Comparison of ENCODE assay signal across 19 cellular contexts in the genomic region with DNA sequence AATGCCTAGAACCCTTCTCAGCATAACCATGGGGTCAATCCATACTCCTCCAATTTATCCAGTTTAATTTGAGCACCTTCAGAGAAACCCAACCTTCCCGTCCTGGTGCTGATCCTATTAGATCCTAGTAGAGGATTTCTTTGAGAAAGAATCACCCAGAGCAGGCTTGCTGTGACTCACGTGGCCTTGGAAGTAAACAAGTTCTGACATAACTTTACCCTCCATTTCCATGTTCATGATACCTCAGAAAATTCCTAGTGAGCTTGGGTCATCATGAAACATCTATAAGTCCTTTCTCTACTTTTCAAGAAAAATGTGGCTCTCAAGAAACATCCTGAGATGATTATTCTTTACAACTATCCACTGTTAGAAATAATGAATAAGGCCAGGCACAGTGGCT.
"Had no signal": no experiment of that assay in that cellular context is flagged by ENCODE, and none has a peak within 500 bp of the region (broad histone marks: within the 10 kb centered on the region; RNA-seq: fewer than 3 reads in every experiment).

No MANE protein-coding gene starts in this region.

- ATAC-seq: mucosa of descending colon; naive thymus-derived CD8-positive, alpha-beta T cell had no signal

- H3K4me3 Mint-ChIP-seq: activated CD4-positive, alpha-beta T cell treated with anti-CD3 and anti-CD28 coated beads, Interleukin-2, amount 10 ng/mL, durations not matched to agents 7 days and 5 days; activated naive CD4-positive, alpha-beta T cell treated with anti-CD3 and anti-CD28 coated beads for 36 hours; activated T-helper 17 cell treated with anti-CD3 and anti-CD28 coated beads, Interleukin-2, amount 50 U/mL, for 72 hours; immature natural killer cell; naive thymus-derived CD8-positive, alpha-beta T cell; stimulated activated effector memory CD8-positive, alpha-beta T cell treated with anti-CD3 and anti-CD28 coated beads, Interleukin-12 subunit alpha, Interleukin-12 subunit beta, amount 100 ng/mL, for 72 hours had no signal

- H3K4me1 Mint-ChIP-seq: activated T-helper 17 cell treated with anti-CD3 and anti-CD28 coated beads, Interleukin-2, amount 50 U/mL, for 72 hours; immature natural killer cell; naive thymus-derived CD8-positive, alpha-beta T cell; stimulated activated effector memory CD8-positive, alpha-beta T cell treated with anti-CD3 and anti-CD28 coated beads, Interleukin-12 subunit alpha, Interleukin-12 subunit beta, amount 100 ng/mL, for 72 hours had no signal

- H3K27ac Mint-ChIP-seq: activated CD4-positive, alpha-beta T cell treated with anti-CD3 and anti-CD28 coated beads, Interleukin-2, amount 10 ng/mL, durations not matched to agents 7 days and 5 days; activated naive CD4-positive, alpha-beta T cell treated with anti-CD3 and anti-CD28 coated beads for 36 hours; activated T-helper 17 cell treated with anti-CD3 and anti-CD28 coated beads, Interleukin-2, amount 50 U/mL, for 72 hours; immature natural killer cell; naive thymus-derived CD8-positive, alpha-beta T cell; stimulated activated effector memory CD8-positive, alpha-beta T cell treated with anti-CD3 and anti-CD28 coated beads, Interleukin-12 subunit alpha, Interleukin-12 subunit beta, amount 100 ng/mL, for 72 hours had no signal

- H3K4me1 ChIP-seq: right atrium auricular region, tibial artery, uterus had no signal

- H3K36me3 Mint-ChIP-seq: immature natural killer cell; stimulated activated effector memory CD8-positive, alpha-beta T cell treated with anti-CD3 and anti-CD28 coated beads, Interleukin-12 subunit alpha, Interleukin-12 subunit beta, amount 100 ng/mL, for 72 hours had no signal

- H3K27me3 ChIP-seq: right atrium auricular region, tibial artery, uterus had no signal

- H3K9me3 Mint-ChIP-seq: activated naive CD4-positive, alpha-beta T cell treated with anti-CD3 and anti-CD28 coated beads for 36 hours; activated T-helper 17 cell treated with anti-CD3 and anti-CD28 coated beads, Interleukin-2, amount 50 U/mL, for 72 hours; stimulated activated effector memory CD8-positive, alpha-beta T cell treated with anti-CD3 and anti-CD28 coated beads, Interleukin-12 subunit alpha, Interleukin-12 subunit beta, amount 100 ng/mL, for 72 hours had no signal

- H3K36me3 ChIP-seq: neutrophil, right atrium auricular region, tibial artery, uterus had no signal

- DNase-seq: activated CD4-positive, alpha-beta T cell treated with anti-CD3 and anti-CD28 coated beads, Interleukin-2, amount 10 ng/mL, durations not matched to agents 7 days and 5 days; activated CD4-positive, CD25-positive, alpha-beta regulatory T cell; activated CD8-positive, alpha-beta memory T cell treated with anti-CD3 and anti-CD28 coated beads for 24 hours; activated naive CD4-positive, alpha-beta T cell treated with anti-CD3 and anti-CD28 coated beads for 36 hours; activated T-cell treated with anti-CD3 and anti-CD28 coated beads for 4 hours; central memory CD4-positive, alpha-beta T cell; cortex of kidney; effector CD8-positive, alpha-beta T cell; immature natural killer cell; mucosa of descending colon; naive thymus-derived CD8-positive, alpha-beta T cell; posterior cingulate gyrus; small intestine; tibial artery; uterus had no signal

- H3K9me3 ChIP-seq: mucosa of descending colon, neutrophil, tibial artery, uterus had no signal

- H3K4me3 ChIP-seq: mucosa of descending colon, right atrium auricular region, tibial artery, uterus had no signal
